Comparison of ENCODE assay signal across 39 cellular contexts in the genomic region with DNA sequence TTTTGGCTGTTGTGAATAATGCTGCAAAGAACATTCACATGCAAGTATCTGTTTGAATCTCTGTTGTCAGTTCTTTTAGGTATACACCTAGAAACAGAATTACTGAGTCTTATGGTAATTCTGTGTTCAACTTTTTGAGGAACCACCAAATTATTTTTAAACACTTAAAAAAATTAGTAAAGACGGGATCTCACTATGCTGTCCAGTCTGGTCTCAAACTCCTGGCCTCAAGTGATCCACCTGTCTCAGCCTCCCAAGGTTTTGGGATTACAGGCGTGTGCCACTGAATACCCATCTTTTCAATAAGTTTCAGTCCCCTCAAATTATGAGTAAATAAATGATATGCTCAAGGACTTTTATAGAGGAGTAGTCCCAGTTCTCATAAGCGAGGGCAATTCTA. TPM values are rescaled to one million over a fixed set of nuclear protein-coding genes. Genes with fewer than 3 reads are reported as not detected.
"Had no signal": no experiment of that assay in that cellular context is flagged by ENCODE, and none has a peak within 500 bp of the region (broad histone marks: within the 10 kb centered on the region; RNA-seq: fewer than 3 reads in every experiment).

No MANE protein-coding gene starts in this region.

- H3K4me3 ChIP-seq: MG63 had no signal

- H3K9me3 ChIP-seq: MG63 had no signal

- H3K36me3 ChIP-seq: MG63 had no signal

- DNase-seq: Karpas-422, Kasumi-1, MG63, MM.1S, MV-4-11, NCI-H1048, NCI-H1092, NCI-H1092 treated with DMSO at 0.1 percent for 48 hours, NCI-H1105, NCI-H1105 treated with DMSO at 0.1 percent for 48 hours, NCI-H1417, NCI-H1417 treated with DMSO at 0.1 percent for 48 hours, NCI-H1436, NCI-H1436 treated with DMSO at 0.1 percent for 48 hours, NCI-H146, NCI-H1694, NCI-H1694 treated with DMSO at 0.1 percent for 48 hours, NCI-H187, NCI-H187 treated with DMSO at 0.1 percent for 48 hours, NCI-H1930, NCI-H2029, NCI-H2029 treated with DMSO at 0.1 percent for 48 hours, NCI-H2081, NCI-H2081 treated with DMSO at 0.1 percent for 48 hours, NCI-H2107, NCI-H2171, NCI-H2171 treated with DMSO at 0.1 percent for 48 hours, NCI-H2227 treated with DMSO at 0.1 percent for 48 hours, NCI-H226, NCI-H345, NCI-H446, NCI-H446 treated with DMSO at 0.1 percent for 48 hours, NCI-H510A, NCI-H510A treated with DMSO at 0.1 percent for 48 hours, NCI-H524 had no signal

RNA-seq across cellular contexts. Expression of a gene that starts 17.5 kb away (rescaled TPM):
- total RNA-seq: LHCN-M2, M059J, MCF 10A, NCI-H460 had no signal
